17 cellular contexts compared by ENCODE assay signal in genomic region chr13:83620535-83621220, GRCh38.
DNase-seq lines count a peak whose midpoint lies in the region; ATAC-seq and TF ChIP-seq lines count a peak whose summit lies in the region.
"Had no signal": no experiment of that assay in that cellular context is flagged by ENCODE, and none has a peak within 500 bp of the region (broad histone marks: within the 10 kb centered on the region; RNA-seq: fewer than 3 reads in every experiment).

No MANE protein-coding gene starts in this region.

- no peak overlapping the region for H3K4me2 ChIP-seq in IMR-90 (ENCODE audit: low read depth, low read length)

- no peak overlapping the region for H2BK20ac ChIP-seq in IMR-90 (ENCODE audit: low read depth, low read length)

- no peak overlapping the region for H3K56ac ChIP-seq in IMR-90 (ENCODE audit: extremely low read depth, insufficient read depth, low read length)

- CTCF ChIA-PET in IMR-90 (lab: Yijun Ruan, JAX) = no interaction called here

- DNase-seq in AG09309 (ENCODE audit: low read depth) (peak; percentile 25), IMR-90 (peak; percentile 19), brain microvascular endothelial cell (peak; percentile 4), foreskin fibroblast (peak; percentile 53 to 73), NCI-H1105 treated with DMSO at 0.1 percent for 48 hours (lab: John Stamatoyannopoulos, UW) (no peak), NOMO-1 treated with dmso at 0.1 percent for 144 hours (lab: John Stamatoyannopoulos, UW; ENCODE audit: unreplicated experiment) (no peak), Peyer's patch (no peak), GM13977 (ENCODE audit: low spot score) (no peak)
- DNase-seq: activated CD4-positive, alpha-beta T cell treated with anti-CD3 and anti-CD28 coated beads for 36 hours; activated effector memory CD4-positive, alpha-beta T cell treated with anti-CD3 and anti-CD28 coated beads, Interleukin-2, amount 50 U/mL, for 16 hours; amygdala; CD4-positive, alpha-beta memory T cell; DMS53; endodermal cell; NCI-H1092 treated with DMSO at 0.1 percent for 48 hours; NCI-H510A; stimulated activated CD4-positive, alpha-beta T cell treated with anti-CD3 and anti-CD28 coated beads, Interleukin-4, amount 100 ng/mL, for 4 hours had no signal

- H3K18ac ChIP-seq in IMR-90 (ENCODE audit: low read depth, low read length) = no peak overlapping the region

- no peak overlapping the region for H2BK15ac ChIP-seq in IMR-90 (ENCODE audit: low read depth, low read length)

- no TSS peak for BruUV-seq in IMR-90 (replicated peaks; lab: Mats Ljungman, UMichigan)

- H3K9me3 ChIP-seq in IMR-90 (ENCODE audit: control insufficient read depth, insufficient read depth, low read length) (peaks cover 7% of the 10 kb centered on the region; the same call in 1 of the 2 replicates), Peyer's patch (no peaks in the 10 kb centered on the region)

- H2AK9ac ChIP-seq in IMR-90 (replicated peaks; ENCODE audit: low read depth, low read length, poor library complexity) = no peak overlapping the region

- H3K9ac ChIP-seq in IMR-90 (ENCODE audit: low read depth, low read length) = no peak overlapping the region

- no peaks in the 10 kb centered on the region for H3K9me1 ChIP-seq in IMR-90 (ENCODE audit: insufficient read depth, low read length)

- H4K91ac ChIP-seq in IMR-90 (ENCODE audit: insufficient read depth, low read depth, low read length) = no peak overlapping the region

- no peak overlapping the region for H3K23ac ChIP-seq in IMR-90 (ENCODE audit: low read depth, low read length)

- no peak overlapping the region for H3K14ac ChIP-seq in IMR-90 (replicated peaks; ENCODE audit: low read depth, low read length)

- H3K27me3 ChIP-seq in IMR-90 (ENCODE audit: control insufficient read depth, insufficient read depth, low read length) = no peaks in the 10 kb centered on the region
- no peaks in the 10 kb centered on the region for H3K27me3 ChIP-seq in brain microvascular endothelial cell (replicated peaks)
- H3K27me3 ChIP-seq in Peyer's patch = no peaks in the 10 kb centered on the region

- in situ Hi-C loops in IMR-90 (cut with MboI; ENCODE audit: low sequenced_read_pairs) = no loop called here
- in situ Hi-C loops in brain microvascular endothelial cell (cut with HindIII; ENCODE audit: low pct_ligation_motif_present, low sequenced_read_pairs) = no loop called here
- in situ Hi-C loops in GM13977 (cut with MboI; ENCODE audit: low pct_unique_long_range_greater_than_20kb, low sequenced_read_pairs, unreplicated experiment) = no loop called here

- TF ChIP-seq CTCF in AG09309 (IDR thresholded peaks at IDR 0.05; ENCODE audit: control insufficient read depth, insufficient read depth, low read depth, low read length, missing control alignments) (no peak), IMR-90 (conservative IDR thresholded peaks at IDR 0.05; ENCODE audit: low read depth, low read length) (no peak), brain microvascular endothelial cell (IDR thresholded peaks at IDR 0.05; ENCODE audit: low read depth, low read length, missing control alignments) (no peak), foreskin fibroblast (IDR thresholded peaks at IDR 0.05; ENCODE audit: low read depth, low read length) (no peak), Peyer's patch (IDR thresholded peaks at IDR 0.05) (no peak), GM13977 (IDR thresholded peaks at IDR 0.05; ENCODE audit: extremely low read depth, insufficient read depth, missing control alignments) (no peak)

- dilution Hi-C loops in IMR-90 (cut with HindIII; ENCODE audit: low sequenced_read_pairs, unreplicated experiment) = no loop called here

- H3K36me3 ChIP-seq in IMR-90 (ENCODE audit: control insufficient read depth, insufficient read depth, low read length) = no peaks in the 10 kb centered on the region
- H3K36me3 ChIP-seq in brain microvascular endothelial cell (replicated peaks) = no peaks in the 10 kb centered on the region
- H3K36me3 ChIP-seq in Peyer's patch = no peaks in the 10 kb centered on the region

- no peak overlapping the region for H2BK5ac ChIP-seq in IMR-90 (ENCODE audit: low read depth, low read length, poor library complexity, severe bottlenecking)

- H4K5ac ChIP-seq in IMR-90 (ENCODE audit: low read depth, low read length) = no peak overlapping the region

- H4K20me1 ChIP-seq in IMR-90 (ENCODE audit: insufficient read depth, low read length) = no peaks in the 10 kb centered on the region

- no peak overlapping the region for H3K4me3 ChIP-seq in AG09309 (ENCODE audit: control insufficient read depth, low read depth, low read length)
- no peak overlapping the region for H3K4me3 ChIP-seq in IMR-90 (ENCODE audit: insufficient read depth, low read depth, low read length)
- H3K4me3 ChIP-seq in brain microvascular endothelial cell (ENCODE audit: low read depth, low read length) = no peak overlapping the region
- H3K4me3 ChIP-seq in foreskin fibroblast (ENCODE audit: low read depth in 1 of 2, low read length in 2 of 2) = no peak overlapping the region
- H3K4me3 ChIP-seq in Peyer's patch = no peak overlapping the region

- no peak overlapping the region for H2BK120ac ChIP-seq in IMR-90 (ENCODE audit: low read depth, low read length)

- TF ChIP-seq RAD21 in IMR-90 (IDR thresholded peaks at IDR 0.05; ENCODE audit: low read length) = no peak

- H3K79me1 ChIP-seq in IMR-90 (ENCODE audit: low read depth in 1 of 2, low read length in 2 of 2) = no peaks in the 10 kb centered on the region

- no peak overlapping the region for H3K4ac ChIP-seq in IMR-90 (ENCODE audit: low read depth, low read length)

- TF ChIP-seq POLR2A in IMR-90 (IDR thresholded peaks at IDR 0.05; ENCODE audit: low read depth, low read length) (no peak), Peyer's patch (IDR thresholded peaks at IDR 0.05) (no peak)

- intact Hi-C loops in IMR-90 (cut with micrococcal nuclease) = no loop called here

- no peak overlapping the region for H2AK5ac ChIP-seq in IMR-90 (ENCODE audit: low read depth, low read length)

- H3K4me1 ChIP-seq in IMR-90 (ENCODE audit: control insufficient read depth, insufficient read depth, low read length) (no peaks in the 10 kb centered on the region), Peyer's patch (no peaks in the 10 kb centered on the region)

- ATAC-seq in IMR-90 (ENCODE audit: low read depth) = no peak
- ATAC-seq: activated CD4-positive, alpha-beta T cell treated with anti-CD3 and anti-CD28 coated beads for 36 hours had no signal

- H4K8ac ChIP-seq in IMR-90 (ENCODE audit: low read depth in 2 of 2, low read length in 2 of 2) = no peak overlapping the region

- H3K27ac ChIP-seq in IMR-90 (ENCODE audit: insufficient read depth, low read length) = no peak overlapping the region
- no peak overlapping the region for H3K27ac ChIP-seq in brain microvascular endothelial cell
- no peak overlapping the region for H3K27ac ChIP-seq in Peyer's patch

- H2AFZ ChIP-seq in IMR-90 (replicated peaks; ENCODE audit: low read length, poor library complexity) = no peak overlapping the region

- POLR2A ChIA-PET in IMR-90 (lab: Charles Lee; ENCODE audit: unreplicated experiment) = no interaction called here

TF ChIP-seq in IMR-90, 13 proteins besides CTCF, POLR2A, EP300 and RAD21:
- TF ChIP-seq BHLHE40 (IDR thresholded peaks at IDR 0.05; ENCODE audit: low read depth, low read length) = no peak
- peak; percentile 15; the same call in 1 of the 2 replicates for TF ChIP-seq CEBPB (IDR thresholded peaks at IDR 0.05; ENCODE audit: low read depth, low read length)
- TF ChIP-seq MXI1 (IDR thresholded peaks at IDR 0.05; ENCODE audit: borderline replicate concordance, low read depth, low read length) = no peak
- no peak for TF ChIP-seq FOS (IDR thresholded peaks at IDR 0.05; ENCODE audit: low read depth, low read length)
- no peak for TF ChIP-seq MAFK (IDR thresholded peaks at IDR 0.05; ENCODE audit: low read depth, low read length)

Comparison
In these comparisons a context has a peak if more than half of its experiments do, and no peak if none do; other contexts are left out.
1. DNase-seq: peak in AG09309 (single experiment), IMR-90 (single experiment), brain microvascular endothelial cell (single experiment) and foreskin fibroblast (2 of 2); none in NCI-H1105 treated with DMSO at 0.1 percent for 48 hours (single experiment), NOMO-1 treated with dmso at 0.1 percent for 144 hours (single experiment), Peyer's patch (0 of 3) and GM13977 (single experiment).